In genomic region chr20:3352203-3352602, GRCh38 we compare ENCODE assay signal across 35 cellular contexts.
"Had no signal": no experiment of that assay in that cellular context is flagged by ENCODE, and none has a peak within 500 bp of the region (broad histone marks: within the 10 kb centered on the region; RNA-seq: fewer than 3 reads in every experiment).

No MANE protein-coding gene starts in this region.

- H3K4me3 ChIP-seq: cardiac muscle cell, MG63, SJSA1 had no signal

- H3K9ac ChIP-seq: SK-N-SH had no signal

- H3K4me2 ChIP-seq: SK-N-SH had no signal

- DNase-seq: activated CD4-positive, alpha-beta memory T cell treated with anti-CD3 and anti-CD28 coated beads, Interleukin-2, amount 10 ng/mL, durations not matched to agents 7 days and 5 days; activated CD4-positive, alpha-beta T cell treated with anti-CD3 and anti-CD28 coated beads for 1 hour; activated CD4-positive, alpha-beta T cell treated with anti-CD3 and anti-CD28 coated beads for 48 hours; activated CD4-positive, CD25-positive, alpha-beta regulatory T cell; activated CD8-positive, alpha-beta memory T cell treated with anti-CD3 and anti-CD28 coated beads for 24 hours; activated CD8-positive, alpha-beta memory T cell treated with anti-CD3 and anti-CD28 coated beads, Interleukin-2, amount 10 ng/mL, durations not matched to agents 7 days and 5 days; activated CD8-positive, alpha-beta memory T cell treated with anti-CD3 and anti-CD28 coated beads, Interleukin-2, amount 50 U/mL, for 48 hours; activated effector memory CD4-positive, alpha-beta T cell treated with anti-CD3 and anti-CD28 coated beads, Interleukin-2, amount 50 U/mL, for 16 hours; activated naive CD4-positive, alpha-beta T cell; activated naive CD4-positive, alpha-beta T cell treated with anti-CD3 and anti-CD28 coated beads, Interleukin-2, amount 50 U/mL, for 16 hours; activated naive CD8-positive, alpha-beta T cell treated with anti-CD3 and anti-CD28 coated beads for 36 hours; activated T-cell treated with anti-CD3 and anti-CD28 coated beads, Interleukin-2, amount 50 U/mL, for 72 hours; amniotic stem cell; aorta; brain microvascular endothelial cell; Kasumi-1; KG1; MG63; NCI-H1048; NCI-H1105 treated with DMSO at 0.1 percent for 48 hours; NCI-H1436; NCI-H1694; NCI-H1930; NCI-H2081 treated with DMSO at 0.1 percent for 48 hours; NCI-H226; NCI-H510A; NCI-H526; NCI-H748 treated with DMSO at 0.1 percent for 48 hours; NK-92 treated with Interleukin-12 subunit alpha and Interleukin-12 subunit beta, amount 100 ng/mL, for 24 hours; SHP77 treated with DMSO at 0.1 percent for 48 hours; SK-N-SH; WERI-Rb-1 had no signal

- H3K9me3 ChIP-seq: MG63, SJSA1, SK-N-SH had no signal

- H3K27me3 ChIP-seq: brain microvascular endothelial cell, cardiac muscle cell, MG63, SJSA1 had no signal

- ATAC-seq: activated CD8-positive, alpha-beta memory T cell treated with anti-CD3 and anti-CD28 coated beads, Interleukin-2, amount 10 ng/mL, durations not matched to agents 7 days and 5 days; activated T-cell treated with anti-CD3 and anti-CD28 coated beads, Interleukin-2, amount 50 U/mL, for 72 hours; activated T-helper 17 cell treated with anti-CD3 and anti-CD28 coated beads, Interleukin-2, amount 50 U/mL, for 72 hours had no signal

- H3K27ac ChIP-seq: brain microvascular endothelial cell, cardiac muscle cell, SJSA1, WERI-Rb-1 had no signal

- H3K36me3 ChIP-seq: MG63, WERI-Rb-1 had no signal

- H3K4me1 ChIP-seq: SJSA1 had no signal
